17 cellular contexts compared by ENCODE assay signal in the genomic region with DNA sequence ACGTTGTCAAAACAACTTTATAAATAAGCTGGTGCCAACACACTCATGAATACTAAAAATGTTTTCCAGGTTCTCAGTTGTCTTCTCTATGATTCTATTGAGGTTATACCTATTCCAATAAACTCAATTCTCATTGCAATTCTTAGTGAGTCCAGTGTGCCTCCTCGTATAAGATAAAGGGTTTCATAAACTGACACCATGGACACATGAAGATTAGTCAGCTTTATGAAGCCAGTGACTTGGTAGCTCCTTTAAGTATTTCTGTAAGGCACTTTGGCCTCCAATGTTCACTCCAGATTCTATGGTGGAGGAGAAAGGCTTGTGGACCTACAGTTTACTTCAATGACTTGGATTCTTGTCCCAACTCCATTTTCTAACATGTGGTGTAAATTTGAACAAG.
A peak's percentile ranks its signal among the peaks of the same experiment; 100 is the strongest.
DNase-seq lines count a peak whose midpoint lies in the region; ATAC-seq and TF ChIP-seq lines count a peak whose summit lies in the region.
"Had no signal": no experiment of that assay in that cellular context is flagged by ENCODE, and none has a peak within 500 bp of the region (broad histone marks: within the 10 kb centered on the region; RNA-seq: fewer than 3 reads in every experiment).

No MANE protein-coding gene starts in this region.

- peaks cover 87% of the 10 kb centered on the region for H3K4me1 Mint-ChIP-seq in activated T-cell treated with anti-CD3 and anti-CD28 coated beads, Interleukin-2, amount 50 U/mL, for 72 hours (ENCODE audit: low read depth)

- H3K27me3 Mint-ChIP-seq in activated T-cell treated with anti-CD3 and anti-CD28 coated beads, Interleukin-2, amount 50 U/mL, for 72 hours (ENCODE audit: low read depth) = no peaks in the 10 kb centered on the region
- H3K27me3 Mint-ChIP-seq: B cell had no signal

- H3K4me3 Mint-ChIP-seq in activated T-cell treated with anti-CD3 and anti-CD28 coated beads, Interleukin-2, amount 50 U/mL, for 72 hours = no peak overlapping the region
- H3K4me3 Mint-ChIP-seq: B cell; CD8-positive, alpha-beta T cell had no signal

- no peak for TF ChIP-seq POLR2A in erythroblast (IDR thresholded peaks at IDR 0.05; ENCODE audit: low read length)

- H3K9me3 Mint-ChIP-seq in activated T-cell treated with anti-CD3 and anti-CD28 coated beads, Interleukin-2, amount 50 U/mL, for 72 hours = peaks cover 0 to 3% of the 10 kb centered on the region in 2 donors
- H3K9me3 Mint-ChIP-seq: CD8-positive, alpha-beta T cell had no signal

- no peak for ATAC-seq in activated T-cell treated with anti-CD3 and anti-CD28 coated beads, Interleukin-2, amount 50 U/mL, for 72 hours (replicated peaks in 1 of 2)
- ATAC-seq: CD8-positive, alpha-beta T cell; GM12878; HepG2 had no signal

- DNase-seq in activated T-cell treated with anti-CD3 and anti-CD28 coated beads, Interleukin-2, amount 50 U/mL, for 72 hours = no peak
- DNase-seq in activated T-cell treated with anti-CD3 and anti-CD28 coated beads, Interleukin-2, amount 50 U/mL, for 48 hours = no peak
- peak; percentile 20 to 49 for DNase-seq in erythroblast (lab: John Stamatoyannopoulos, UW)
- peak; percentile 16 for DNase-seq in stimulated activated CD8-positive, alpha-beta memory T cell treated with anti-CD3 and anti-CD28 coated beads, Interleukin-4, amount 100 ng/mL, for 48 hours
- no peak for DNase-seq in AG08395 (ENCODE audit: low spot score)
- DNase-seq in NCI-H2107 (lab: John Stamatoyannopoulos, UW) = no peak
- no peak for DNase-seq in NCI-H226
- DNase-seq: 8988T; Calu3; CD8-positive, alpha-beta T cell; DMS79 treated with DMSO at 0.1 percent for 48 hours; GF-D8; GOT3; H7 had no signal

- peaks cover 1 to 8% of the 10 kb centered on the region in 2 donors for H3K36me3 Mint-ChIP-seq in activated T-cell treated with anti-CD3 and anti-CD28 coated beads, Interleukin-2, amount 50 U/mL, for 72 hours (ENCODE audit: insufficient read depth in 2 of 2)
- H3K36me3 Mint-ChIP-seq: CD8-positive, alpha-beta T cell had no signal

- peak overlapping the region; percentile 42 for H3K27ac Mint-ChIP-seq in activated T-cell treated with anti-CD3 and anti-CD28 coated beads, Interleukin-2, amount 50 U/mL, for 72 hours

Comparison
In these comparisons a context has a peak if more than half of its experiments do, and no peak if none do; other contexts are left out.
1. DNase-seq: peak in erythroblast (2 of 2) and stimulated activated CD8-positive, alpha-beta memory T cell treated with anti-CD3 and anti-CD28 coated beads, Interleukin-4, amount 100 ng/mL, for 48 hours (single experiment); none in activated T-cell treated with anti-CD3 and anti-CD28 coated beads, Interleukin-2, amount 50 U/mL, for 72 hours (0 of 2), activated T-cell treated with anti-CD3 and anti-CD28 coated beads, Interleukin-2, amount 50 U/mL, for 48 hours (0 of 2), AG08395 (single experiment), NCI-H2107 (single experiment) and NCI-H226 (single experiment).